10 cellular contexts compared by ENCODE assay signal in the genomic region with DNA sequence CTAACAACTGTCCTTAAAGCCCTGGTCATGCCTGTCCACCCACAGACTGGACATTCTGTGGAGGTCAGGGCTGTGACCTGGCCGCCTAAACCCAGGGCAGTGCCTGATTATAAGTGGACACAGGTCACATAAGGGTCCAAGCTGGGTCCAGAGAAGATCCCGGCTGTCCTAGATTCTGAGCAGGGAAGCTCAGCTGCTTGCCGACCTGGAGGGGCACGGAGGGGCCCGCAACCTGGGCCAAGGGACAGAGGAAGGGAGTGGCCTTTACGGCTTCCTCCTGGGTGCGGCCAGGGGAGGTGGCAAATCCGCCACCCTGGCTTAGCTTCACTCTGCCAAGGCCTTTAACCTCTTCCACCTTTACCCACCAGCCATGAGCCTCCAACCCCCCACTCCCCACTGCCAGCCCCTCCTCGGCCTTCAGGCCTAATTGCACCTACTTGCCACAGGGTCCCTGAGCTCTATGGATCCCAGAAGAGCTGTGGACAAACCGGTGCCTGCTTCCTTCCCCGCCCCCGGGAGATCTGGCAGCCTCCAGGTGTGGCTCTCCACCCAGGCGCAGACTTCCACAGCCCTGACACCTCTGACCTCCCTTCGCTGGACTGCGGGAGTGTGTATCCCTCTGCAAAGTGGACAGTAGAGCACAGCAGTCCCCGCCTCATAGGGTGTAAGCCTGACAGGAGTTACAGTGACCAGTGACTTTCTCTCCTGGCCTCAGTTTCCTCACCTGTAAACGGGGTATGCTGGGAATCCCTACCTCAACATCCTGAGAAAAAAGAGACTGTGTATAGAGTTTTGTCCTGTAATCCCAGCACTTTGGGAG. TPM values are rescaled to one million over a fixed set of nuclear protein-coding genes. Genes with fewer than 3 reads are reported as not detected.
DNase-seq lines count a peak whose midpoint lies in the region; ATAC-seq and TF ChIP-seq lines count a peak whose summit lies in the region.
"Had no signal": no experiment of that assay in that cellular context is flagged by ENCODE, and none has a peak within 500 bp of the region (broad histone marks: within the 10 kb centered on the region; RNA-seq: fewer than 3 reads in every experiment).

No MANE protein-coding gene starts in this region.

- H3K27ac Mint-ChIP-seq in activated B cell treated with CpG ODN at 0.5 μM for 24 hours, result no peak overlapping the region

- H3K9me2 ChIP-seq in SK-N-SH, result no peaks in the 10 kb centered on the region

- no peaks in the 10 kb centered on the region for H4K20me1 ChIP-seq in SK-N-SH (ENCODE audit: insufficient read depth)

- peaks cover 31% of the 10 kb centered on the region for H3K4me1 Mint-ChIP-seq in activated B cell treated with CpG ODN at 0.5 μM for 24 hours

- H3K9me3 Mint-ChIP-seq in activated B cell treated with CpG ODN at 0.5 μM for 24 hours, result no peaks in the 10 kb centered on the region

- H3K27ac ChIP-seq in SK-N-SH (ENCODE audit: low read depth in 2 of 2, low read length in 1 of 2) (no peak overlapping the region), iPS-18a (ENCODE audit: low read length) (no peak overlapping the region)

- H3K9ac ChIP-seq in SK-N-SH (no peak overlapping the region), iPS-18a (ENCODE audit: low read length) (peak overlapping the region; percentile 88)

- H3K36me3 ChIP-seq in SK-N-SH (replicated peaks in 1 of 2; ENCODE audit: control insufficient read depth in 1 of 2, insufficient read depth in 2 of 2, low read length in 1 of 2), result peaks cover 6 to 7% of the 10 kb centered on the region in 2 experiments
- peaks cover 18% of the 10 kb centered on the region for H3K36me3 ChIP-seq in iPS-18a (ENCODE audit: control insufficient read depth, low read depth, low read length)

- 94% methylated on average over 15 of the region's 17 CpGs for WGBS in SK-N-SH (ENCODE audit: low lambda C conversion rate)

- no peak overlapping the region for H2AFZ ChIP-seq in SK-N-SH (ENCODE audit: low read depth)

- no peak for TF ChIP-seq RAD21 in SK-N-SH (IDR thresholded peaks at IDR 0.05; ENCODE audit: low read length)

- H3K27me3 ChIP-seq in SK-N-SH (ENCODE audit: insufficient read depth) (no peaks in the 10 kb centered on the region), iPS-18a (ENCODE audit: control insufficient read depth, insufficient read depth, low read length) (no peaks in the 10 kb centered on the region)
- H3K27me3 ChIP-seq: thyroid gland had no signal

- POLR2A ChIA-PET in SK-N-SH (lab: Yijun Ruan, JAX), result interaction anchor here (0.6 kb wide), 1 partner anchor 1815 kb away, joined by 3 read pairs; no protein-coding TSS in a partner anchor
- POLR2A ChIA-PET in activated B cell treated with CpG ODN at 0.5 μM for 24 hours (lab: Charles Lee), result interaction anchor here (1.3 to 2.5 kb wide), 2 partner anchors 15 kb away, joined by 6 to 7 read pairs; a partner anchor contains a TSS

- DNase-seq in SK-N-SH (no peak), activated B cell treated with CpG ODN at 0.5 μM for 24 hours (peak; percentile 10), SIG-M5 treated with dmso at 0.1 percent for 504 hours (lab: John Stamatoyannopoulos, UW; ENCODE audit: unreplicated experiment) (no peak), T-helper 9 cell (no peak)
- peak; percentile 25 for DNase-seq in stimulated activated CD8-positive, alpha-beta memory T cell treated with anti-CD3 and anti-CD28 coated beads, Interleukin-4, amount 100 ng/mL, for 48 hours
- DNase-seq: 8988T, thyroid gland had no signal

- no peak for TF ChIP-seq EP300 in SK-N-SH (IDR thresholded peaks at IDR 0.05; ENCODE audit: borderline replicate concordance in 1 of 2, low read depth in 1 of 2, low read length in 1 of 2)

- intact Hi-C loops in activated B cell treated with CpG ODN at 0.5 μM for 24 hours (cut with micrococcal nuclease), result no loop called here

- CTCF ChIA-PET in SK-N-SH (lab: Yijun Ruan, JAX), result interaction anchor here (1.3 to 1.9 kb wide), 2 partner anchors 39 to 47 kb away, joined by 4 read pairs; no protein-coding TSS in a partner anchor
- CTCF ChIA-PET in activated B cell treated with CpG ODN at 0.5 μM for 24 hours (lab: Charles Lee), result no interaction called here

- no peak for ATAC-seq in SK-N-SH treated with all-trans-retinoic acid at 6 μM for 48 hours
- no peak for ATAC-seq in activated B cell treated with CpG ODN at 0.5 μM for 24 hours (ENCODE audit: low read depth)
- ATAC-seq in HG03097 (IDR thresholded peaks at IDR 0.05; ENCODE audit: low FRiP score, unreplicated experiment), result no peak

- peaks cover 4 to 12% of the 10 kb centered on the region in 2 experiments; a peak in 2 of 4 replicates for H3K4me1 ChIP-seq in SK-N-SH (ENCODE audit: control insufficient read depth in 1 of 2, insufficient read depth in 2 of 2, low read depth in 1 of 2, low read length in 1 of 2)
- H3K4me1 ChIP-seq in iPS-18a (ENCODE audit: control insufficient read depth, low read depth, low read length), result peaks cover 7% of the 10 kb centered on the region

- TF ChIP-seq CTCF in SK-N-SH (IDR thresholded peaks at IDR 0.05) (no peak), activated B cell treated with CpG ODN at 0.5 μM for 24 hours (IDR thresholded peaks at IDR 0.05) (no peak)

- H3K9me3 ChIP-seq in SK-N-SH (no peaks in the 10 kb centered on the region), iPS-18a (ENCODE audit: control insufficient read depth, low read depth, low read length) (no peaks in the 10 kb centered on the region)
- H3K9me3 ChIP-seq: thyroid gland had no signal

- H3K36me3 Mint-ChIP-seq in activated B cell treated with CpG ODN at 0.5 μM for 24 hours (ENCODE audit: low read depth), result peaks cover 33% of the 10 kb centered on the region

- no peaks in the 10 kb centered on the region for H3K27me3 Mint-ChIP-seq in activated B cell treated with CpG ODN at 0.5 μM for 24 hours

- H3K4me2 ChIP-seq in SK-N-SH, result peak overlapping the region; percentile 96

- H3F3A ChIP-seq in SK-N-SH (replicated peaks; ENCODE audit: insufficient read depth), result peaks cover 10% of the 10 kb centered on the region

- peaks cover 10% of the 10 kb centered on the region; the same call in 1 of the 2 replicates for H3K79me2 ChIP-seq in SK-N-SH (ENCODE audit: insufficient read depth)

- peak overlapping the region in 1 of 2 experiments; percentile 67; a peak in 1 of 4 replicates for H3K4me3 ChIP-seq in SK-N-SH (ENCODE audit: low read depth in 2 of 2, low read length in 1 of 2)
- peak overlapping the region; percentile 88 for H3K4me3 ChIP-seq in iPS-18a (ENCODE audit: low read length)

- peak overlapping the region; percentile 89 for H3K4me3 Mint-ChIP-seq in activated B cell treated with CpG ODN at 0.5 μM for 24 hours

TF ChIP-seq in SK-N-SH, 30 proteins besides CTCF, POLR2A, EP300 and RAD21 (continues in another document):
- no peak for TF ChIP-seq GATA2 (CRISPR knock-in tag; IDR thresholded peaks at IDR 0.05)
- TF ChIP-seq POLR2AphosphoS5 (IDR thresholded peaks at IDR 0.05; ENCODE audit: low read depth, low read length), result no peak
- no peak for TF ChIP-seq CHD2 (IDR thresholded peaks at IDR 0.05; ENCODE audit: low read length, partially characterized antibody)

TF ChIP-seq in SK-N-SH treated with all-trans-retinoic acid at 6 μM for 48 hours, 23 proteins besides CTCF, POLR2A, EP300 and RAD21:
- no peak for TF ChIP-seq CSDC2 (CRISPR knock-in tag; IDR thresholded peaks at IDR 0.05)

RNA-seq across cellular contexts. Expression of a gene that starts 1.7 kb away (rescaled TPM):
- polyA plus RNA-seq in SK-N-SH (2012; rRNA removed), result 100 and 129 TPM in 2 replicates
- 50.7 and 92.2 TPM in 2 replicates for polyA plus RNA-seq in SK-N-SH (2012; cell fraction: cytosol; rRNA removed)
- 66.9 and 112 TPM in 2 replicates for polyA plus RNA-seq in SK-N-SH (2012; cell fraction: nucleus; rRNA removed)
- 23.7 and 24.6 TPM in 2 replicates for total RNA-seq in activated B cell treated with CpG ODN at 0.5 μM for 24 hours

RNA-seq across cellular contexts. Expression of a gene that starts 14.7 kb away (rescaled TPM):
- 107 and 111 TPM in 2 replicates for polyA plus RNA-seq in SK-N-SH (2012; rRNA removed)
- polyA plus RNA-seq in SK-N-SH (2012; cell fraction: cytosol; rRNA removed), result 58.2 and 80.9 TPM in 2 replicates
- polyA plus RNA-seq in SK-N-SH (2012; cell fraction: nucleus; rRNA removed), result 52.6 and 53.8 TPM in 2 replicates
- 31.1 and 35.8 TPM in 2 replicates for total RNA-seq in activated B cell treated with CpG ODN at 0.5 μM for 24 hours

RNA-seq across cellular contexts. Expression of a gene that starts 14.9 kb away (rescaled TPM):
- 410 and 601 TPM in 2 replicates for polyA plus RNA-seq in SK-N-SH (2012; rRNA removed)
- polyA plus RNA-seq in SK-N-SH (2012; cell fraction: cytosol; rRNA removed), result 358 and 452 TPM in 2 replicates
- 158 and 329 TPM in 2 replicates for polyA plus RNA-seq in SK-N-SH (2012; cell fraction: nucleus; rRNA removed)
- 3,149 and 3,168 TPM in 2 replicates for total RNA-seq in activated B cell treated with CpG ODN at 0.5 μM for 24 hours

RNA-seq across cellular contexts. Expression of a gene that starts 36.6 kb away (rescaled TPM):
- 0.51 and 0.91 TPM in 2 replicates for polyA plus RNA-seq in SK-N-SH (2012; rRNA removed)
- polyA plus RNA-seq in SK-N-SH (2012; cell fraction: cytosol; rRNA removed), result 0.12 and 0.17 TPM in 2 replicates
- polyA plus RNA-seq in SK-N-SH (2012; cell fraction: nucleus; rRNA removed), result 1.5 and 1.7 TPM in 2 replicates
- 0.07 and 0.29 TPM in 2 replicates for total RNA-seq in activated B cell treated with CpG ODN at 0.5 μM for 24 hours

RNA-seq across cellular contexts. Expression of a gene that starts 57.5 kb away (rescaled TPM):
- polyA plus RNA-seq in SK-N-SH (2012; rRNA removed), result 62.5 and 71.2 TPM in 2 replicates
- polyA plus RNA-seq in SK-N-SH (2012; cell fraction: cytosol; rRNA removed), result 25.9 and 37.6 TPM in 2 replicates
- polyA plus RNA-seq in SK-N-SH (2012; cell fraction: nucleus; rRNA removed), result 181 and 394 TPM in 2 replicates
- total RNA-seq in activated B cell treated with CpG ODN at 0.5 μM for 24 hours, result not detected in 2 replicates

Comparison
In these comparisons a context has a peak if more than half of its experiments do, and no peak if none do; other contexts are left out.
1. DNase-seq: peak in activated B cell treated with CpG ODN at 0.5 μM for 24 hours (single experiment) and stimulated activated CD8-positive, alpha-beta memory T cell treated with anti-CD3 and anti-CD28 coated beads, Interleukin-4, amount 100 ng/mL, for 48 hours (single experiment); none in SK-N-SH (single experiment), SIG-M5 treated with dmso at 0.1 percent for 504 hours (single experiment) and T-helper 9 cell (single experiment).